In the genomic region with DNA sequence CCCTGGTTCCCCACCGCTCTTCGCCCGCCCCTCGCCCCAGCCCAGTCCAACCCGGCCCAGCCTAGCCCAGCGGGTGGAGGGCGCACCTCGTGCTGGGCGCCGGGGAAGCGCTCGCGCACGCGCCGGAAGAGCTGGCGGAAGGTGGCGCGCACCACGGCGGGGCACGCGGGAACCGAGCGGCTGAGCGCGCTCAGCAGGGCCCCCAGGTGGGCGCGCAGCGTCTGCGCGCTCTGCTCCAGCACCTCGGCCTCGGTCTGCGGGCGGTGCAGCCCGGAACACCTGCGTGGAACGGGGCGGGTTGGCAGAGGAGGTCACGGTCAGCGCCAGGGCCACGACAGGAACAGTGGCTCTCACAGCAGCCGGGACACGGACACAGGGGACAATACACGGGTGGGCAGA, we compare ENCODE assay signal across 1 cellular context.
TF ChIP-seq lines count a peak whose summit lies in the region.

No MANE protein-coding gene starts in this region.

TF ChIP-seq in K562, 482 proteins besides CTCF, POLR2A, EP300 and RAD21:
- TF ChIP-seq L3MBTL2 (IDR thresholded peaks at IDR 0.05): peak; percentile 38; the same call in 1 of the 2 replicates
- TF ChIP-seq NRF1 (conservative IDR thresholded peaks at IDR 0.05 in 1 of 2, IDR thresholded peaks at IDR 0.05 in 1 of 2): peak; percentile 68 to 70
- TF ChIP-seq E2F6 (IDR thresholded peaks at IDR 0.05; ENCODE audit: borderline replicate concordance in 1 of 2, extremely low read depth in 1 of 2, insufficient read depth in 1 of 2, insufficient read length in 1 of 2, low read depth in 1 of 2, low read length in 1 of 2, poor library complexity in 1 of 2, severe bottlenecking in 1 of 2): peak in 1 of 2 experiments; percentile 65
- TF ChIP-seq, protein P1, sequence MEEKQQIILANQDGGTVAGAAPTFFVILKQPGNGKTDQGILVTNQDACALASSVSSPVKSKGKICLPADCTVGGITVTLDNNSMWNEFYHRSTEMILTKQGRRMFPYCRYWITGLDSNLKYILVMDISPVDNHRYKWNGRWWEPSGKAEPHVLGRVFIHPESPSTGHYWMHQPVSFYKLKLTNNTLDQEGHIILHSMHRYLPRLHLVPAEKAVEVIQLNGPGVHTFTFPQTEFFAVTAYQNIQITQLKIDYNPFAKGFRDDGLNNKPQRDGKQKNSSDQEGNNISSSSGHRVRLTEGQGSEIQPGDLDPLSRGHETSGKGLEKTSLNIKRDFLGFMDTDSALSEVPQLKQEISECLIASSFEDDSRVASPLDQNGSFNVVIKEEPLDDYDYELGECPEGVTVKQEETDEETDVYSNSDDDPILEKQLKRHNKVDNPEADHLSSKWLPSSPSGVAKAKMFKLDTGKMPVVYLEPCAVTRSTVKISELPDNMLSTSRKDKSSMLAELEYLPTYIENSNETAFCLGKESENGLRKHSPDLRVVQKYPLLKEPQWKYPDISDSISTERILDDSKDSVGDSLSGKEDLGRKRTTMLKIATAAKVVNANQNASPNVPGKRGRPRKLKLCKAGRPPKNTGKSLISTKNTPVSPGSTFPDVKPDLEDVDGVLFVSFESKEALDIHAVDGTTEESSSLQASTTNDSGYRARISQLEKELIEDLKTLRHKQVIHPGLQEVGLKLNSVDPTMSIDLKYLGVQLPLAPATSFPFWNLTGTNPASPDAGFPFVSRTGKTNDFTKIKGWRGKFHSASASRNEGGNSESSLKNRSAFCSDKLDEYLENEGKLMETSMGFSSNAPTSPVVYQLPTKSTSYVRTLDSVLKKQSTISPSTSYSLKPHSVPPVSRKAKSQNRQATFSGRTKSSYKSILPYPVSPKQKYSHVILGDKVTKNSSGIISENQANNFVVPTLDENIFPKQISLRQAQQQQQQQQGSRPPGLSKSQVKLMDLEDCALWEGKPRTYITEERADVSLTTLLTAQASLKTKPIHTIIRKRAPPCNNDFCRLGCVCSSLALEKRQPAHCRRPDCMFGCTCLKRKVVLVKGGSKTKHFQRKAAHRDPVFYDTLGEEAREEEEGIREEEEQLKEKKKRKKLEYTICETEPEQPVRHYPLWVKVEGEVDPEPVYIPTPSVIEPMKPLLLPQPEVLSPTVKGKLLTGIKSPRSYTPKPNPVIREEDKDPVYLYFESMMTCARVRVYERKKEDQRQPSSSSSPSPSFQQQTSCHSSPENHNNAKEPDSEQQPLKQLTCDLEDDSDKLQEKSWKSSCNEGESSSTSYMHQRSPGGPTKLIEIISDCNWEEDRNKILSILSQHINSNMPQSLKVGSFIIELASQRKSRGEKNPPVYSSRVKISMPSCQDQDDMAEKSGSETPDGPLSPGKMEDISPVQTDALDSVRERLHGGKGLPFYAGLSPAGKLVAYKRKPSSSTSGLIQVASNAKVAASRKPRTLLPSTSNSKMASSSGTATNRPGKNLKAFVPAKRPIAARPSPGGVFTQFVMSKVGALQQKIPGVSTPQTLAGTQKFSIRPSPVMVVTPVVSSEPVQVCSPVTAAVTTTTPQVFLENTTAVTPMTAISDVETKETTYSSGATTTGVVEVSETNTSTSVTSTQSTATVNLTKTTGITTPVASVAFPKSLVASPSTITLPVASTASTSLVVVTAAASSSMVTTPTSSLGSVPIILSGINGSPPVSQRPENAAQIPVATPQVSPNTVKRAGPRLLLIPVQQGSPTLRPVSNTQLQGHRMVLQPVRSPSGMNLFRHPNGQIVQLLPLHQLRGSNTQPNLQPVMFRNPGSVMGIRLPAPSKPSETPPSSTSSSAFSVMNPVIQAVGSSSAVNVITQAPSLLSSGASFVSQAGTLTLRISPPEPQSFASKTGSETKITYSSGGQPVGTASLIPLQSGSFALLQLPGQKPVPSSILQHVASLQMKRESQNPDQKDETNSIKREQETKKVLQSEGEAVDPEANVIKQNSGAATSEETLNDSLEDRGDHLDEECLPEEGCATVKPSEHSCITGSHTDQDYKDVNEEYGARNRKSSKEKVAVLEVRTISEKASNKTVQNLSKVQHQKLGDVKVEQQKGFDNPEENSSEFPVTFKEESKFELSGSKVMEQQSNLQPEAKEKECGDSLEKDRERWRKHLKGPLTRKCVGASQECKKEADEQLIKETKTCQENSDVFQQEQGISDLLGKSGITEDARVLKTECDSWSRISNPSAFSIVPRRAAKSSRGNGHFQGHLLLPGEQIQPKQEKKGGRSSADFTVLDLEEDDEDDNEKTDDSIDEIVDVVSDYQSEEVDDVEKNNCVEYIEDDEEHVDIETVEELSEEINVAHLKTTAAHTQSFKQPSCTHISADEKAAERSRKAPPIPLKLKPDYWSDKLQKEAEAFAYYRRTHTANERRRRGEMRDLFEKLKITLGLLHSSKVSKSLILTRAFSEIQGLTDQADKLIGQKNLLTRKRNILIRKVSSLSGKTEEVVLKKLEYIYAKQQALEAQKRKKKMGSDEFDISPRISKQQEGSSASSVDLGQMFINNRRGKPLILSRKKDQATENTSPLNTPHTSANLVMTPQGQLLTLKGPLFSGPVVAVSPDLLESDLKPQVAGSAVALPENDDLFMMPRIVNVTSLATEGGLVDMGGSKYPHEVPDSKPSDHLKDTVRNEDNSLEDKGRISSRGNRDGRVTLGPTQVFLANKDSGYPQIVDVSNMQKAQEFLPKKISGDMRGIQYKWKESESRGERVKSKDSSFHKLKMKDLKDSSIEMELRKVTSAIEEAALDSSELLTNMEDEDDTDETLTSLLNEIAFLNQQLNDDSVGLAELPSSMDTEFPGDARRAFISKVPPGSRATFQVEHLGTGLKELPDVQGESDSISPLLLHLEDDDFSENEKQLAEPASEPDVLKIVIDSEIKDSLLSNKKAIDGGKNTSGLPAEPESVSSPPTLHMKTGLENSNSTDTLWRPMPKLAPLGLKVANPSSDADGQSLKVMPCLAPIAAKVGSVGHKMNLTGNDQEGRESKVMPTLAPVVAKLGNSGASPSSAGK (IDR thresholded peaks at IDR 0.05): peak; percentile 13; the same call in 1 of the 2 replicates
- TF ChIP-seq, protein P2, sequence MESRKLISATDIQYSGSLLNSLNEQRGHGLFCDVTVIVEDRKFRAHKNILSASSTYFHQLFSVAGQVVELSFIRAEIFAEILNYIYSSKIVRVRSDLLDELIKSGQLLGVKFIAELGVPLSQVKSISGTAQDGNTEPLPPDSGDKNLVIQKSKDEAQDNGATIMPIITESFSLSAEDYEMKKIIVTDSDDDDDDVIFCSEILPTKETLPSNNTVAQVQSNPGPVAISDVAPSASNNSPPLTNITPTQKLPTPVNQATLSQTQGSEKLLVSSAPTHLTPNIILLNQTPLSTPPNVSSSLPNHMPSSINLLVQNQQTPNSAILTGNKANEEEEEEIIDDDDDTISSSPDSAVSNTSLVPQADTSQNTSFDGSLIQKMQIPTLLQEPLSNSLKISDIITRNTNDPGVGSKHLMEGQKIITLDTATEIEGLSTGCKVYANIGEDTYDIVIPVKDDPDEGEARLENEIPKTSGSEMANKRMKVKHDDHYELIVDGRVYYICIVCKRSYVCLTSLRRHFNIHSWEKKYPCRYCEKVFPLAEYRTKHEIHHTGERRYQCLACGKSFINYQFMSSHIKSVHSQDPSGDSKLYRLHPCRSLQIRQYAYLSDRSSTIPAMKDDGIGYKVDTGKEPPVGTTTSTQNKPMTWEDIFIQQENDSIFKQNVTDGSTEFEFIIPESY (CRISPR knock-in tag; IDR thresholded peaks at IDR 0.05): peak; percentile 44; the same call in 1 of the 2 replicates
